Comparison of ENCODE assay signal across 14 cellular contexts in genomic region chr2:134446431-134447091, GRCh38.
A peak's percentile ranks its signal among the peaks of the same experiment; 100 is the strongest.
DNase-seq lines count a peak whose midpoint lies in the region; ATAC-seq, FAIRE-seq and TF ChIP-seq lines count a peak whose summit lies in the region.
"Had no signal": no experiment of that assay in that cellular context is flagged by ENCODE, and none has a peak within 500 bp of the region (broad histone marks: within the 10 kb centered on the region; RNA-seq: fewer than 3 reads in every experiment).

No MANE protein-coding gene starts in this region.

- no peaks in the 10 kb centered on the region for H3K79me2 ChIP-seq in astrocyte (ENCODE audit: insufficient read depth, low read length)

- H3K9me3 ChIP-seq in astrocyte (ENCODE audit: insufficient read depth, low read depth, low read length): no peaks in the 10 kb centered on the region

- H3K4me3 ChIP-seq in AG10803 (ENCODE audit: low read length) (no peak overlapping the region), astrocyte (ENCODE audit: insufficient read depth, low read depth, low read length) (no peak overlapping the region)

- H4K20me1 ChIP-seq in astrocyte (ENCODE audit: insufficient read depth, low read length): no peaks in the 10 kb centered on the region

- H3K36me3 ChIP-seq in astrocyte (ENCODE audit: insufficient read depth, low read length): no peaks in the 10 kb centered on the region

- no peak for FAIRE-seq in astrocyte (lab: Jason Lieb, UNC)

- H3K36me3 Mint-ChIP-seq in astrocyte (ENCODE audit: low read depth, unreplicated experiment): peaks cover 15% of the 10 kb centered on the region

- no peak overlapping the region for H2AFZ ChIP-seq in astrocyte (ENCODE audit: low read depth, low read length)

- H3K27ac ChIP-seq in astrocyte (ENCODE audit: low read depth, low read length): no peak overlapping the region
- H3K27ac ChIP-seq: C4-2B had no signal

- H3K27me3 ChIP-seq in astrocyte (ENCODE audit: insufficient read depth, low read length): no peaks in the 10 kb centered on the region

- no peak for ATAC-seq in GM19455 (IDR thresholded peaks at IDR 0.05; ENCODE audit: unreplicated experiment)
- ATAC-seq in HG03039 (IDR thresholded peaks at IDR 0.05; ENCODE audit: unreplicated experiment): no peak
- ATAC-seq in GM21423 (IDR thresholded peaks at IDR 0.05; ENCODE audit: unreplicated experiment): no peak
- no peak for ATAC-seq in HG02973 (IDR thresholded peaks at IDR 0.05; ENCODE audit: unreplicated experiment)
- ATAC-seq: left cardiac atrium had no signal

- no peaks in the 10 kb centered on the region for H3K27me3 Mint-ChIP-seq in astrocyte (ENCODE audit: low read depth, unreplicated experiment)
- H3K27me3 Mint-ChIP-seq: activated CD4-positive, alpha-beta T cell treated with anti-CD3 and anti-CD28 coated beads, Interleukin-2, amount 10 ng/mL, durations not matched to agents 24 days and 14 days; activated naive CD8-positive, alpha-beta T cell had no signal

- peaks cover 11% of the 10 kb centered on the region for H3K4me1 ChIP-seq in astrocyte (ENCODE audit: insufficient read depth, low read length)

- DNase-seq in AG10803 (ENCODE audit: low read depth) (peak; percentile 40), HS-5 (ENCODE audit: low read depth) (peak; percentile 56), astrocyte (ENCODE audit: low read depth) (peak; percentile 8), left kidney (ENCODE audit: low read depth, low spot score) (peak; percentile 65)
- DNase-seq: activated CD4-positive, alpha-beta T cell treated with anti-CD3 and anti-CD28 coated beads, Interleukin-2, amount 10 ng/mL, durations not matched to agents 24 days and 14 days; erythroblast; left cardiac atrium; NCI-H2107 had no signal

- H3K9me3 Mint-ChIP-seq in astrocyte (ENCODE audit: unreplicated experiment): peaks cover 3% of the 10 kb centered on the region
- H3K9me3 Mint-ChIP-seq: activated CD4-positive, alpha-beta T cell treated with anti-CD3 and anti-CD28 coated beads, Interleukin-2, amount 10 ng/mL, durations not matched to agents 24 days and 14 days had no signal

- peak overlapping the region; percentile 13 for H3K4me3 Mint-ChIP-seq in astrocyte (ENCODE audit: unreplicated experiment)
- H3K4me3 Mint-ChIP-seq: activated CD4-positive, alpha-beta T cell treated with anti-CD3 and anti-CD28 coated beads, Interleukin-2, amount 10 ng/mL, durations not matched to agents 24 days and 14 days; activated naive CD8-positive, alpha-beta T cell had no signal

- H3K4me1 Mint-ChIP-seq in astrocyte (ENCODE audit: low read depth, unreplicated experiment): peaks cover 14% of the 10 kb centered on the region
- H3K4me1 Mint-ChIP-seq: activated CD4-positive, alpha-beta T cell treated with anti-CD3 and anti-CD28 coated beads, Interleukin-2, amount 10 ng/mL, durations not matched to agents 24 days and 14 days had no signal

- TF ChIP-seq CTCF in AG10803 (conservative IDR thresholded peaks at IDR 0.05; ENCODE audit: low read length) (no peak), astrocyte (IDR thresholded peaks at IDR 0.05; ENCODE audit: insufficient read depth, low read depth, low read length) (no peak)

- peak overlapping the region; percentile 58 for H3K27ac Mint-ChIP-seq in astrocyte (ENCODE audit: unreplicated experiment)
- H3K27ac Mint-ChIP-seq: activated CD4-positive, alpha-beta T cell treated with anti-CD3 and anti-CD28 coated beads, Interleukin-2, amount 10 ng/mL, durations not matched to agents 24 days and 14 days; activated naive CD8-positive, alpha-beta T cell had no signal

- peak overlapping the region; percentile 31 for H3K4me2 ChIP-seq in astrocyte (ENCODE audit: low read length)

- no peak overlapping the region for H3K9ac ChIP-seq in astrocyte (ENCODE audit: low read length)

Comparison
In these comparisons a context has a peak if more than half of its experiments do, and no peak if none do; other contexts are left out.
1. DNase-seq: peak in every context shown above with its lines; median percentile 65 in left kidney; 56 in HS-5; 40 in AG10803; 8 in astrocyte.